Comparison of ENCODE assay signal across 8 cellular contexts in the genomic region with DNA sequence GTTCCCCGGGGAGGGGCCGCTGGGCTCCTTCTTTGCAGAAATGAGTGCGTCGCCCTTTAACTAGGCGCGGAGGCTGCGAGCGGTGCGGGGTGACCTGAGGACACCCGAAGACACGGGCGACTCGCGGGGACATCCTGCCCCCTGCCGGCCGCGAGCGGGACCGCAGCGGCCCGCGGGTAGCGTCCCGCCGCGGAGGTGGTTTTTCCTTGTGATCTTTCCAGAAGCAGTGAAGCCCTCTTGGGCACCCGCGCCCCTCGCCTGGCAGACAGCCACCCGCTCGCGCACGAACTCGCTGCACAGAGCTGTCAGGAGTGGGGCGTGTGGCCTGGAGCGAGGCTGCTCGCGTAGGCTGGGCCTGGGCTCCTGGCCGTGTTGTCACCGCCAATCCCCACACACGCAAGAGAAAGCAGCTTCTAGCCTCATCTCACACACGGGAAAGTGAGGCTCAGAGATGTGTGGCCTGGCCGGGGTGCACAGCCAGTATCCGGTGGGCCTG.
DNase-seq lines count a peak whose midpoint lies in the region; ATAC-seq and TF ChIP-seq lines count a peak whose summit lies in the region.

No MANE protein-coding gene starts in this region.

- H3K36me3 Mint-ChIP-seq in activated T-cell treated with anti-CD3 and anti-CD28 coated beads, Interleukin-2, amount 50 U/mL, for 24 hours (ENCODE audit: low read depth) = no peaks in the 10 kb centered on the region
- H3K36me3 Mint-ChIP-seq in natural killer cell treated with Interleukin-12 subunit alpha and Interleukin-12 subunit beta and Interleukin-15 and Interleukin-18, amount 100 ng/mL, for 72 hours = no peaks in the 10 kb centered on the region
- no peaks in the 10 kb centered on the region for H3K36me3 Mint-ChIP-seq in stimulated activated memory B cell treated with anti-CD40 and anti-IgM and Interleukin-4, amounts not matched to agents 10 μg/mL and 1 μg/mL and 100 μg/mL, for 72 hours

- H3K4me3 Mint-ChIP-seq in activated T-cell treated with anti-CD3 and anti-CD28 coated beads, Interleukin-2, amount 50 U/mL, for 24 hours = no peak overlapping the region
- H3K4me3 Mint-ChIP-seq in natural killer cell treated with Interleukin-12 subunit alpha and Interleukin-12 subunit beta and Interleukin-15 and Interleukin-18, amount 100 ng/mL, for 72 hours = no peak overlapping the region
- peak overlapping the region; percentile 50 for H3K4me3 Mint-ChIP-seq in stimulated activated memory B cell treated with anti-CD40 and anti-IgM and Interleukin-4, amounts not matched to agents 10 μg/mL and 1 μg/mL and 100 μg/mL, for 72 hours

- no peaks in the 10 kb centered on the region; the same call in 1 of the 2 replicates for H3K4me1 ChIP-seq in OCI-LY3 (ENCODE audit: low read length)

- peak overlapping the region; percentile 96 for H2AFZ ChIP-seq in OCI-LY3 (ENCODE audit: low read depth, low read length)

- ATAC-seq in GM18907 (IDR thresholded peaks at IDR 0.05; ENCODE audit: unreplicated experiment) = peak; percentile 70
- ATAC-seq in natural killer cell treated with Interleukin-12 subunit alpha and Interleukin-12 subunit beta and Interleukin-15 and Interleukin-18, amount 100 ng/mL, for 72 hours = peak; percentile 85 to 86
- peak; percentile 74 for ATAC-seq in stimulated activated memory B cell treated with anti-CD40 and anti-IgM and Interleukin-4, amounts not matched to agents 10 μg/mL and 1 μg/mL and 100 μg/mL, for 72 hours

- no peak overlapping the region for H3K27ac ChIP-seq in OCI-LY3 (ENCODE audit: low read length)

- H3K79me2 ChIP-seq in OCI-LY3 (ENCODE audit: low read length) = no peaks in the 10 kb centered on the region

- no peak overlapping the region for H3K27ac Mint-ChIP-seq in activated T-cell treated with anti-CD3 and anti-CD28 coated beads, Interleukin-2, amount 50 U/mL, for 24 hours
- no peak overlapping the region for H3K27ac Mint-ChIP-seq in natural killer cell treated with Interleukin-12 subunit alpha and Interleukin-12 subunit beta and Interleukin-15 and Interleukin-18, amount 100 ng/mL, for 72 hours
- H3K27ac Mint-ChIP-seq in stimulated activated memory B cell treated with anti-CD40 and anti-IgM and Interleukin-4, amounts not matched to agents 10 μg/mL and 1 μg/mL and 100 μg/mL, for 72 hours = no peak overlapping the region

- H3K4me3 ChIP-seq in OCI-LY3 (ENCODE audit: low read length) = peak overlapping the region; percentile 74

- no peaks in the 10 kb centered on the region for H3K36me3 ChIP-seq in OCI-LY3 (replicated peaks; ENCODE audit: low read depth, low read length)

- H3K4me2 ChIP-seq in OCI-LY3 (ENCODE audit: low read length) = peak overlapping the region; percentile 87

- peaks cover 3% of the 10 kb centered on the region for H3K4me1 Mint-ChIP-seq in activated T-cell treated with anti-CD3 and anti-CD28 coated beads, Interleukin-2, amount 50 U/mL, for 24 hours (ENCODE audit: low read depth)
- H3K4me1 Mint-ChIP-seq in natural killer cell treated with Interleukin-12 subunit alpha and Interleukin-12 subunit beta and Interleukin-15 and Interleukin-18, amount 100 ng/mL, for 72 hours (ENCODE audit: low read depth in 2 of 2) = peaks cover 3 to 5% of the 10 kb centered on the region in 2 donors
- H3K4me1 Mint-ChIP-seq in stimulated activated memory B cell treated with anti-CD40 and anti-IgM and Interleukin-4, amounts not matched to agents 10 μg/mL and 1 μg/mL and 100 μg/mL, for 72 hours = peaks cover 11% of the 10 kb centered on the region

- no peaks in the 10 kb centered on the region for H4K20me1 ChIP-seq in OCI-LY3 (ENCODE audit: insufficient read depth, low read length)

- peaks cover 4% of the 10 kb centered on the region for H3K27me3 Mint-ChIP-seq in activated T-cell treated with anti-CD3 and anti-CD28 coated beads, Interleukin-2, amount 50 U/mL, for 24 hours
- H3K27me3 Mint-ChIP-seq in natural killer cell treated with Interleukin-12 subunit alpha and Interleukin-12 subunit beta and Interleukin-15 and Interleukin-18, amount 100 ng/mL, for 72 hours = peaks cover 0 to 5% of the 10 kb centered on the region in 2 donors
- H3K27me3 Mint-ChIP-seq in stimulated activated memory B cell treated with anti-CD40 and anti-IgM and Interleukin-4, amounts not matched to agents 10 μg/mL and 1 μg/mL and 100 μg/mL, for 72 hours = peaks cover 68% of the 10 kb centered on the region

- TF ChIP-seq CTCF in OCI-LY3 (IDR thresholded peaks at IDR 0.05; ENCODE audit: low read depth, low read length) = peak; percentile 84

- DNase-seq in ACHN = peak; percentile 53
- DNase-seq in HPDE6-E6E7 (ENCODE audit: extremely low spot score) = peak; percentile 78
- DNase-seq in activated T-cell treated with anti-CD3 and anti-CD28 coated beads, Interleukin-2, amount 50 U/mL, for 24 hours = peak; percentile 87
- peak; percentile 55 for DNase-seq in fibroblast of gingiva (ENCODE audit: low read depth)
- DNase-seq in natural killer cell treated with Interleukin-12 subunit alpha and Interleukin-12 subunit beta and Interleukin-15 and Interleukin-18, amount 100 ng/mL, for 72 hours (ENCODE audit: low spot score) = peak; percentile 82

- in situ Hi-C loops in ACHN (cut with HindIII; ENCODE audit: low pct_ligation_motif_present, low pct_unique_long_range_greater_than_20kb, low sequenced_read_pairs) = no loop called here

- H3K27me3 ChIP-seq in OCI-LY3 (ENCODE audit: low read depth, low read length) = no peaks in the 10 kb centered on the region

- H3K9me3 ChIP-seq in OCI-LY3 (ENCODE audit: insufficient read depth, low read length) = no peaks in the 10 kb centered on the region

- no peaks in the 10 kb centered on the region for H3K9me3 Mint-ChIP-seq in activated T-cell treated with anti-CD3 and anti-CD28 coated beads, Interleukin-2, amount 50 U/mL, for 24 hours
- H3K9me3 Mint-ChIP-seq in natural killer cell treated with Interleukin-12 subunit alpha and Interleukin-12 subunit beta and Interleukin-15 and Interleukin-18, amount 100 ng/mL, for 72 hours = no peaks in the 10 kb centered on the region
- H3K9me3 Mint-ChIP-seq in stimulated activated memory B cell treated with anti-CD40 and anti-IgM and Interleukin-4, amounts not matched to agents 10 μg/mL and 1 μg/mL and 100 μg/mL, for 72 hours = peaks cover 4% of the 10 kb centered on the region

- peak overlapping the region; percentile 41; the same call in 1 of the 2 replicates for H3K9ac ChIP-seq in OCI-LY3 (ENCODE audit: low read length)
